Comparison of ENCODE assay signal across 16 cellular contexts in the genomic region with DNA sequence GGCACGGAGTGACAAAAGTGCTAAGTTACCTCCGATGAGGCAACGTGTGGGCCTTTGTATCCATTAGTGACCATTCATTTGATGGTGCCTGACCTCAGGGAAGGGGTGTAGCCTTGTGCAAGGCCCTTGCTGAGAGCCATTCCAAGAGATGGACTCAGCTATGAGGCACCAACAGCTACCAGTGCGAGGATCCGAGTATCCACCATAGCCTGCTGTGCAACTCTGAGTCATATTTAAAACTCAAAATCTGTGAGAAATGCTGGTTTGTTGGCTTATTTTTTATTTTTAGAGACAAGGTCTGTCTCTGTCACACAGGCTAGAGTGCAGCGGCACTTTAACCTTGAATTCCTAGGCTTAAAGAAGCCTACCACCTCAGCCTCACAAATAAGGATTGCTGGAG. TPM values are rescaled to one million over a fixed set of nuclear protein-coding genes. Genes with fewer than 3 reads are reported as not detected.
DNase-seq lines count a peak whose midpoint lies in the region; ATAC-seq, FAIRE-seq and TF ChIP-seq lines count a peak whose summit lies in the region.
"Had no signal": no experiment of that assay in that cellular context is flagged by ENCODE, and none has a peak within 500 bp of the region (broad histone marks: within the 10 kb centered on the region; RNA-seq: fewer than 3 reads in every experiment).

No MANE protein-coding gene starts in this region.

- ATAC-seq in Right ventricle myocardium superior (ENCODE audit: poor library complexity) (no peak), esophagus mucosa (peak; percentile 51)
- ATAC-seq: sciatic nerve had no signal

- H3K36me3 ChIP-seq in left ventricle myocardium inferior (no peaks in the 10 kb centered on the region), smooth muscle cell (ENCODE audit: low read depth) (no peaks in the 10 kb centered on the region)

- intact Hi-C loops in left ventricle myocardium inferior (cut with micrococcal nuclease): no loop called here
- intact Hi-C loops in Right ventricle myocardium superior (cut with DNase I): no loop called here

- H3K4me1 ChIP-seq in left ventricle myocardium inferior: peaks cover 17% of the 10 kb centered on the region
- peaks cover 5% of the 10 kb centered on the region for H3K4me1 ChIP-seq in smooth muscle cell (ENCODE audit: low read depth)

- peak overlapping the region; percentile 45 for H3K27ac ChIP-seq in left ventricle myocardium inferior (replicated peaks)
- H3K27ac ChIP-seq in smooth muscle cell (ENCODE audit: low read depth): peak overlapping the region; percentile 52
- H3K27ac ChIP-seq: SK-N-MC had no signal

- H3K9me3 ChIP-seq in left ventricle myocardium inferior (replicated peaks) (no peaks in the 10 kb centered on the region), smooth muscle cell (replicated peaks; ENCODE audit: low read depth) (no peaks in the 10 kb centered on the region)

- no peak overlapping the region for H2AFZ ChIP-seq in smooth muscle cell (ENCODE audit: low read depth)

- H3K27me3 ChIP-seq in left ventricle myocardium inferior (ENCODE audit: low read depth) (no peaks in the 10 kb centered on the region), smooth muscle cell (ENCODE audit: low read depth) (no peaks in the 10 kb centered on the region)

- WGBS in smooth muscle cell (ENCODE audit: low lambda C conversion rate): 91% methylated on average over 6 of the region's 6 CpGs

- H3F3A ChIP-seq in smooth muscle cell (ENCODE audit: low read depth): no peaks in the 10 kb centered on the region

- no peak overlapping the region for H3K4me2 ChIP-seq in smooth muscle cell

- H3K4me3 ChIP-seq in left ventricle myocardium inferior (no peak overlapping the region), smooth muscle cell (no peak overlapping the region)
- H3K4me3 ChIP-seq: SK-N-MC had no signal

- H3K9ac ChIP-seq in smooth muscle cell (ENCODE audit: low read depth): no peak overlapping the region

- no peak for FAIRE-seq in RCC 7860 (lab: Jason Lieb, UNC)

- TF ChIP-seq CTCF in left ventricle myocardium inferior (IDR thresholded peaks at IDR 0.05; ENCODE audit: borderline replicate concordance): no peak
- no peak for TF ChIP-seq CTCF in smooth muscle cell (IDR thresholded peaks at IDR 0.05; ENCODE audit: borderline replicate concordance, insufficient read depth, poor library complexity, severe bottlenecking)

- H3K79me2 ChIP-seq in smooth muscle cell (ENCODE audit: low read depth): no peaks in the 10 kb centered on the region

- DNase-seq in left ventricle myocardium inferior (no peak), Right ventricle myocardium superior (no peak), RCC 7860 (ENCODE audit: low spot score) (peak; percentile 59), smooth muscle cell (lab: John Stamatoyannopoulos, UW; ENCODE audit: unreplicated experiment) (no peak), LoVo (ENCODE audit: low spot score) (no peak), T-helper 2 cell (no peak)
- DNase-seq in effector CD8-positive, alpha-beta T cell (lab: John Stamatoyannopoulos, UW): no peak
- DNase-seq: activated CD4-positive, alpha-beta T cell treated with anti-CD3 and anti-CD28 coated beads, Interleukin-2, amount 50 U/mL, for 48 hours; activated T-cell treated with anti-CD3 and anti-CD28 coated beads, Interleukin-2, amount 50 U/mL, for 48 hours; amniotic stem cell; endodermal cell; NCI-H2107; NCI-H526 had no signal

- no peaks in the 10 kb centered on the region for H4K20me1 ChIP-seq in smooth muscle cell (ENCODE audit: low read depth)

RNA-seq across cellular contexts. Expression of gene WNK1, which starts 25.1 kb away (rescaled TPM):
- 289 TPM for total RNA-seq in left ventricle myocardium inferior
- 294 TPM for total RNA-seq in Right ventricle myocardium superior
- total RNA-seq in esophagus mucosa: 157 TPM
- 95.0 and 104 TPM in 2 replicates for total RNA-seq in smooth muscle cell
- 42.2 and 62.5 TPM in 2 replicates for polyA plus RNA-seq in smooth muscle cell
